ENCODE assay signal across 3 cellular contexts in the genomic region with DNA sequence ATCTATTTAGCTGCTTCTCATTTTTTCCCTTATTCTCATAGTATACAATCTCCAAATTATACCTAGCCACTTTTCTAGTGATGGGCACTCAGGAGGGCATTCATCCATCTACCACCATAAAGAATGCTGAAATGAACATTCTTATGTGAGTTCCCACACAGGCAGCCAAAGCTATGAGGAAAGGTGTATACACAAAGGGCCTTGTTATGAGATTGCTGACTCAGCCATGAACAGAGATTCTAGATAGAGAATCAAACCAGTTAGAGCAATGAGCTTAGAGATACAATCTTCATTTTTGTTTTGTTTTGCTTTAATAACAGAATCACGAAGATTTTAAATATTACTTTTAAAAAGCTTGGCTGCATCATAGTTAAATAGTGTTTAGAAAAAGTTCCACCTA.
TF ChIP-seq lines count a peak whose summit lies in the region.

No MANE protein-coding gene starts in this region.

TF ChIP-seq in SK-N-SH, 30 proteins besides CTCF, POLR2A, EP300 and RAD21 (continued from another document):
- TF ChIP-seq, protein P1, sequence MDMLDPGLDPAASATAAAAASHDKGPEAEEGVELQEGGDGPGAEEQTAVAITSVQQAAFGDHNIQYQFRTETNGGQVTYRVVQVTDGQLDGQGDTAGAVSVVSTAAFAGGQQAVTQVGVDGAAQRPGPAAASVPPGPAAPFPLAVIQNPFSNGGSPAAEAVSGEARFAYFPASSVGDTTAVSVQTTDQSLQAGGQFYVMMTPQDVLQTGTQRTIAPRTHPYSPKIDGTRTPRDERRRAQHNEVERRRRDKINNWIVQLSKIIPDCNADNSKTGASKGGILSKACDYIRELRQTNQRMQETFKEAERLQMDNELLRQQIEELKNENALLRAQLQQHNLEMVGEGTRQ (IDR thresholded peaks at IDR 0.05; ENCODE audit: borderline replicate concordance, low read depth, low read length): no peak
- TF ChIP-seq RCOR1 (IDR thresholded peaks at IDR 0.05; ENCODE audit: low read length) (no peak), NRF1 (IDR thresholded peaks at IDR 0.05; ENCODE audit: low read depth, low read length) (no peak), MEF2A (IDR thresholded peaks at IDR 0.05; ENCODE audit: borderline replicate concordance, low read depth) (no peak), GATA2 (CRISPR knock-in tag; IDR thresholded peaks at IDR 0.05) (no peak), MAX (IDR thresholded peaks at IDR 0.05; ENCODE audit: low read depth) (no peak), IRF3 (IDR thresholded peaks at IDR 0.05; ENCODE audit: low read depth, low read length) (no peak)

TF ChIP-seq in SK-N-SH treated with all-trans-retinoic acid at 6 μM for 48 hours, 23 proteins besides CTCF, POLR2A, EP300 and RAD21 (continued from another document):
- TF ChIP-seq CSRNP3 (CRISPR knock-in tag; IDR thresholded peaks at IDR 0.05) (no peak), SNAI2 (CRISPR knock-in tag; IDR thresholded peaks at IDR 0.05) (no peak), ZNF565 (CRISPR knock-in tag; conservative IDR thresholded peaks at IDR 0.05; ENCODE audit: low read depth) (no peak), CSDC2 (CRISPR knock-in tag; IDR thresholded peaks at IDR 0.05) (no peak), ZNF8 (CRISPR knock-in tag; IDR thresholded peaks at IDR 0.05) (no peak), PPARA (CRISPR knock-in tag; IDR thresholded peaks at IDR 0.05; ENCODE audit: borderline replicate concordance) (no peak), TCF4 (CRISPR knock-in tag; IDR thresholded peaks at IDR 0.05; ENCODE audit: borderline replicate concordance) (no peak), ISL1 (CRISPR knock-in tag; IDR thresholded peaks at IDR 0.05) (no peak), GLIS3 (CRISPR knock-in tag; IDR thresholded peaks at IDR 0.05) (no peak), TSHZ2 (CRISPR knock-in tag; IDR thresholded peaks at IDR 0.05) (no peak), ESRRG (CRISPR knock-in tag; IDR thresholded peaks at IDR 0.05) (no peak)
- TF ChIP-seq, protein P2, sequence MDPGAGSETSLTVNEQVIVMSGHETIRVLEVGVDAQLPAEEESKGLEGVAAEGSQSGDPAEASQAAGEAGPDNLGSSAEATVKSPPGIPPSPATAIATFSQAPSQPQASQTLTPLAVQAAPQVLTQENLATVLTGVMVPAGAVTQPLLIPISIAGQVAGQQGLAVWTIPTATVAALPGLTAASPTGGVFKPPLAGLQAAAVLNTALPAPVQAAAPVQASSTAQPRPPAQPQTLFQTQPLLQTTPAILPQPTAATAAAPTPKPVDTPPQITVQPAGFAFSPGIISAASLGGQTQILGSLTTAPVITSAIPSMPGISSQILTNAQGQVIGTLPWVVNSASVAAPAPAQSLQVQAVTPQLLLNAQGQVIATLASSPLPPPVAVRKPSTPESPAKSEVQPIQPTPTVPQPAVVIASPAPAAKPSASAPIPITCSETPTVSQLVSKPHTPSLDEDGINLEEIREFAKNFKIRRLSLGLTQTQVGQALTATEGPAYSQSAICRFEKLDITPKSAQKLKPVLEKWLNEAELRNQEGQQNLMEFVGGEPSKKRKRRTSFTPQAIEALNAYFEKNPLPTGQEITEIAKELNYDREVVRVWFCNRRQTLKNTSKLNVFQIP (CRISPR knock-in tag; IDR thresholded peaks at IDR 0.05; ENCODE audit: borderline replicate concordance, low read depth): no peak

TF ChIP-seq in K562, 482 proteins besides CTCF, POLR2A, EP300 and RAD21 (continued from another document):
- TF ChIP-seq TCF15 (CRISPR knock-in tag; IDR thresholded peaks at IDR 0.05) (no peak), C11orf30 (IDR thresholded peaks at IDR 0.05; ENCODE audit: low read depth) (peak; percentile 45; the same call in 1 of the 2 replicates)
TF ChIP-seq in K562: peak in this region for 3.
